ENCODE assay signal across 8 cellular contexts in genomic region chr21:39444406-39445145, GRCh38. TPM values are rescaled to one million over a fixed set of nuclear protein-coding genes. Genes with fewer than 3 reads are reported as not detected.
DNase-seq lines count a peak whose midpoint lies in the region; ATAC-seq and TF ChIP-seq lines count a peak whose summit lies in the region.

No MANE protein-coding gene starts in this region.

- in situ Hi-C loops in ACHN (cut with HindIII; ENCODE audit: low pct_ligation_motif_present, low pct_unique_long_range_greater_than_20kb, low sequenced_read_pairs) = no loop called here

- WGBS in right cardiac atrium = 11% methylated on average over 13 of the region's 13 CpGs
- 19 to 25% methylated on average over 13 of the region's 13 CpGs for WGBS in sigmoid colon, 2 donors

- no peak for ATAC-seq in HCT116
- peak; percentile 22 to 45 for ATAC-seq in right cardiac atrium
- no peak for ATAC-seq in GM21737 (IDR thresholded peaks at IDR 0.05; ENCODE audit: unreplicated experiment)
- ATAC-seq in HG03097 (IDR thresholded peaks at IDR 0.05; ENCODE audit: low FRiP score, unreplicated experiment) = no peak

- TF ChIP-seq POLR2A in HCT116 (IDR thresholded peaks at IDR 0.05; ENCODE audit: borderline replicate concordance, extremely low read depth, insufficient read depth, insufficient read length) (no peak), sigmoid colon (IDR thresholded peaks at IDR 0.05) (no peak)

- no peak overlapping the region; the same call in 1 of the 2 replicates for H3K27ac ChIP-seq in HCT116 (ENCODE audit: low read depth, low read length)
- peak overlapping the region; percentile 88 for H3K27ac ChIP-seq in right cardiac atrium (ENCODE audit: low read length)
- H3K27ac ChIP-seq in sigmoid colon = peak overlapping the region; percentile 91 to 95 (median 92)

- TF ChIP-seq CTCF in HCT116 (IDR thresholded peaks at IDR 0.05 in 2 of 3, conservative IDR thresholded peaks at IDR 0.05 in 1 of 3; ENCODE audit: borderline replicate concordance in 1 of 3, insufficient read depth in 1 of 3, low read depth in 2 of 3, low read length in 2 of 3) (no peak), sigmoid colon (IDR thresholded peaks at IDR 0.05) (no peak)

- H3K27ac Mint-ChIP-seq in activated naive CD8-positive, alpha-beta T cell = peak overlapping the region; percentile 91

- peaks cover 10 to 16% of the 10 kb centered on the region in 2 experiments; a peak in 3 of 4 replicates for H3K4me1 ChIP-seq in HCT116 (ENCODE audit: control insufficient read depth in 1 of 2, insufficient read depth in 2 of 2, low read length in 2 of 2)
- H3K4me1 ChIP-seq in right cardiac atrium (ENCODE audit: control insufficient read depth, insufficient read depth, low read length) = peaks cover 3% of the 10 kb centered on the region
- peaks cover 0 to 16% (median 13%) of the 10 kb centered on the region in 4 donors for H3K4me1 ChIP-seq in sigmoid colon

- H3K36me3 Mint-ChIP-seq in activated naive CD8-positive, alpha-beta T cell = no peaks in the 10 kb centered on the region

- peak overlapping the region; percentile 97 for H3K4me3 Mint-ChIP-seq in activated naive CD8-positive, alpha-beta T cell

- H3K79me2 ChIP-seq in HCT116 (ENCODE audit: insufficient read depth, low read length) = no peaks in the 10 kb centered on the region

- POLR2A ChIA-PET in HCT116 (lab: Charles Lee) = no interaction called here

- RAD21 ChIA-PET in HCT116 (lab: Charles Lee; ENCODE audit: low non-redundant PET in 1 of 2, low total read pairs in 2 of 2, uncharacterized antibody in 2 of 2, unreplicated experiment in 2 of 2) = no interaction called here

- peaks cover 5% of the 10 kb centered on the region for H3K27me3 Mint-ChIP-seq in activated naive CD8-positive, alpha-beta T cell

- CTCF ChIA-PET in HCT116 (lab: Charles Lee) = interaction anchor here (1.0 kb wide), 1 partner anchor 57 kb away, joined by 4 read pairs; no protein-coding TSS in a partner anchor

- no peaks in the 10 kb centered on the region for H3K9me3 ChIP-seq in HCT116 (ENCODE audit: control insufficient read depth in 1 of 2, insufficient read depth in 1 of 2, low read depth in 1 of 2, low read length in 2 of 2)
- no peaks in the 10 kb centered on the region for H3K9me3 ChIP-seq in right cardiac atrium (ENCODE audit: control insufficient read depth, low read length)
- H3K9me3 ChIP-seq in sigmoid colon = no peaks in the 10 kb centered on the region

- intact Hi-C loops in HCT116 (cut with micrococcal nuclease) = loop anchor here (10.0 kb wide), 1 partner anchor 260 kb away; the partner anchor contains the start of gene PSMG1
- intact Hi-C loops in right cardiac atrium (cut with DNase I) = loop anchor here in 1 of 4 donors (10.0 kb wide), 1 partner anchor 160 kb away; no protein-coding TSS in a partner anchor
- intact Hi-C loops in sigmoid colon (cut with DNase I) = loop anchor here (2.0 kb wide), 3 partner anchors 60 to 262 kb away; partner anchors contain the start of genes BRWD1 and PSMG1

- H3K36me3 ChIP-seq in HCT116 (ENCODE audit: control insufficient read depth in 1 of 2, insufficient read depth in 2 of 2, low read length in 2 of 2) (no peaks in the 10 kb centered on the region), sigmoid colon (no peaks in the 10 kb centered on the region)

- H2AFZ ChIP-seq in HCT116 (ENCODE audit: low read depth, low read length, poor library complexity, severe bottlenecking) = no peak overlapping the region

- no peak for TF ChIP-seq EP300 in sigmoid colon (IDR thresholded peaks at IDR 0.05)

- peak overlapping the region; percentile 70 for H3K9ac ChIP-seq in HCT116 (ENCODE audit: low read length)

- TF ChIP-seq RAD21 in HCT116 (IDR thresholded peaks at IDR 0.05; ENCODE audit: low read depth) = no peak

- H3K4me1 Mint-ChIP-seq in activated naive CD8-positive, alpha-beta T cell (ENCODE audit: low read depth) = peaks cover 18% of the 10 kb centered on the region

- no peaks in the 10 kb centered on the region for H3K9me3 Mint-ChIP-seq in activated naive CD8-positive, alpha-beta T cell (ENCODE audit: low read depth)

- BruUV-seq in HCT116 (replicated peaks; lab: Mats Ljungman, UMichigan) = TSS peak; percentile 44

- no peaks in the 10 kb centered on the region for H3K9me2 ChIP-seq in HCT116 (ENCODE audit: insufficient read depth)

- H4K20me1 ChIP-seq in HCT116 (ENCODE audit: insufficient read depth) = no peaks in the 10 kb centered on the region

- peak overlapping the region; percentile 96 for H3K4me2 ChIP-seq in HCT116 (ENCODE audit: low read length)

- H3K27me3 ChIP-seq in HCT116 (ENCODE audit: insufficient read depth, low read length) = no peaks in the 10 kb centered on the region
- H3K27me3 ChIP-seq in right cardiac atrium (ENCODE audit: control insufficient read depth, insufficient read depth) = no peaks in the 10 kb centered on the region
- no peaks in the 10 kb centered on the region for H3K27me3 ChIP-seq in sigmoid colon

- H3K4me3 ChIP-seq in HCT116 (replicated peaks in 1 of 2; ENCODE audit: low read depth in 1 of 2, low read length in 2 of 2) (peak overlapping the region; percentile 73 to 90), right cardiac atrium (ENCODE audit: low read length) (peak overlapping the region; percentile 55), sigmoid colon (peak overlapping the region; percentile 48 to 91 (median 76))

- DNase-seq in ACHN (peak; percentile 40), HCT116 (ENCODE audit: low read depth, low spot score) (no peak), right cardiac atrium (no peak), sigmoid colon (no peak)
- DNase-seq in stimulated activated naive CD4-positive, alpha-beta T cell treated with Interleukin-2 at 50 U/mL for 16 hours (lab: John Stamatoyannopoulos, UW) = no peak

TF ChIP-seq in HCT116, 20 proteins besides CTCF, POLR2A, EP300 and RAD21:
- TF ChIP-seq REST (IDR thresholded peaks at IDR 0.05; ENCODE audit: low read depth) (no peak), ELF1 (IDR thresholded peaks at IDR 0.05; ENCODE audit: borderline replicate concordance, low read depth) (no peak), ZFX (IDR thresholded peaks at IDR 0.05) (no peak), CBX3 (IDR thresholded peaks at IDR 0.05; ENCODE audit: low read depth) (no peak), JUND (IDR thresholded peaks at IDR 0.05) (no peak), MAX (IDR thresholded peaks at IDR 0.05) (no peak)
TF ChIP-seq in HCT116: peak in this region for 0.

RNA-seq across cellular contexts. Expression of gene LCA5L, which starts 1.0 kb away (rescaled TPM):
- total RNA-seq in HCT116 (2021; ENCODE audit: unreplicated experiment) (1.9 TPM), right cardiac atrium (1 to 10 TPM in 3 of 4 donors, under 1 TPM in 1; 0.59 to 1.3 (median 1.2) TPM), sigmoid colon (1 to 10 TPM in 3 of 4 donors, under 1 TPM in 1; 0.82 to 5.5 (median 2.1) TPM)
- 0.67 and 0.87 TPM in 2 replicates for polyA plus RNA-seq in HCT116 (2012)
- polyA plus RNA-seq in right cardiac atrium (0.50 TPM), sigmoid colon (under 1 TPM; 0.60 to 0.79 (median 0.69) TPM)

RNA-seq across cellular contexts. Expression of gene SH3BGR, which starts 7.2 kb away (rescaled TPM):
- total RNA-seq in HCT116 (2021; ENCODE audit: unreplicated experiment) (4.8 TPM), right cardiac atrium (10 to 100 TPM; 89.1 to 95.8 (median 93.5) TPM), sigmoid colon (10 to 100 TPM in 3 of 4 donors, 1 to 10 TPM in 1; 6.4 to 32.7 (median 23.5) TPM)
- polyA plus RNA-seq in HCT116 (2012) = 0.55 and 0.94 TPM in 2 replicates
- polyA plus RNA-seq in right cardiac atrium (119 TPM), sigmoid colon (1 to 10 TPM; 3.6 to 6.0 (median 5.5) TPM)

Comparison
In these comparisons a context has a peak if more than half of its experiments do, and no peak if none do; other contexts are left out.
1. ATAC-seq: peak in right cardiac atrium (2 of 2); none in HCT116 (single experiment), GM21737 (single experiment) and HG03097 (single experiment).
2. Peak in every context shown above with its lines, with median percentiles within 50 percentile points of each other: H3K4me3 ChIP-seq.